Comparison of ENCODE assay signal across 9 cellular contexts in genomic region chr15:75637245-75638009, GRCh38. TPM values are rescaled to one million over a fixed set of nuclear protein-coding genes. Genes with fewer than 3 reads are reported as not detected.
DNase-seq lines count a peak whose midpoint lies in the region; ATAC-seq and TF ChIP-seq lines count a peak whose summit lies in the region.
"Had no signal": no experiment of that assay in that cellular context is flagged by ENCODE, and none has a peak within 500 bp of the region (broad histone marks: within the 10 kb centered on the region; RNA-seq: fewer than 3 reads in every experiment).

No MANE protein-coding gene starts in this region.

- TF ChIP-seq CTCF in SU-DHL-6 (IDR thresholded peaks at IDR 0.05; ENCODE audit: insufficient read depth, low read length, poor library complexity, severe bottlenecking), result no peak
- TF ChIP-seq CTCF in gastroesophageal sphincter (IDR thresholded peaks at IDR 0.05), result no peak
- TF ChIP-seq CTCF in stomach (IDR thresholded peaks at IDR 0.05), result no peak

- H3K27ac ChIP-seq in SU-DHL-6 (ENCODE audit: low read depth, low read length), result no peak overlapping the region
- peak overlapping the region in 3 of 4 donors; percentile 89 to 94 (median 93) for H3K27ac ChIP-seq in gastroesophageal sphincter
- H3K27ac ChIP-seq in stomach, result peak overlapping the region in 4 of 5 donors; percentile 92 to 95 (median 93)

- peak overlapping the region; percentile 95 for H3K4me3 Mint-ChIP-seq in T-helper 1 cell treated with Interleukin-12 subunit alpha and Interleukin-12 subunit beta and Interleukin-4 antibody, amounts not matched to agents 30 μg/mL and 1 μg/mL, for 36 hours

- H3K9me3 Mint-ChIP-seq in T-helper 1 cell treated with Interleukin-12 subunit alpha and Interleukin-12 subunit beta and Interleukin-4 antibody, amounts not matched to agents 30 μg/mL and 1 μg/mL, for 36 hours, result no peaks in the 10 kb centered on the region

- no peak overlapping the region for H2AFZ ChIP-seq in SU-DHL-6 (ENCODE audit: low read depth, low read length, severe bottlenecking)

- DNase-seq in T-helper 1 cell, result no peak
- no peak for DNase-seq in stomach
- DNase-seq in NCI-H2107 treated with DMSO at 0.1 percent for 48 hours (lab: John Stamatoyannopoulos, UW; ENCODE audit: unreplicated experiment), result no peak
- no peak for DNase-seq in NCI-H187 (lab: John Stamatoyannopoulos, UW)
- DNase-seq in NCI-H2196 treated with DMSO at 0.1 percent for 48 hours (lab: John Stamatoyannopoulos, UW; ENCODE audit: unreplicated experiment), result no peak

- H3F3A ChIP-seq in SU-DHL-6 (ENCODE audit: insufficient read depth), result peaks cover 11% of the 10 kb centered on the region

- peaks cover 3% of the 10 kb centered on the region; the same call in 1 of the 2 replicates for H4K20me1 ChIP-seq in SU-DHL-6 (ENCODE audit: low read depth, low read length)

- peak overlapping the region; percentile 52 for H3K27ac Mint-ChIP-seq in T-helper 1 cell treated with Interleukin-12 subunit alpha and Interleukin-12 subunit beta and Interleukin-4 antibody, amounts not matched to agents 30 μg/mL and 1 μg/mL, for 36 hours

- intact Hi-C loops in stomach (cut with DNase I; ENCODE audit: low total_unique reads), result no loop called here

- H3K9me3 ChIP-seq in SU-DHL-6 (ENCODE audit: insufficient read depth, low read length) (no peaks in the 10 kb centered on the region), gastroesophageal sphincter (no peaks in the 10 kb centered on the region), stomach (no peaks in the 10 kb centered on the region)

- H3K36me3 ChIP-seq in SU-DHL-6 (ENCODE audit: low read length) (no peaks in the 10 kb centered on the region), gastroesophageal sphincter (peaks cover 0 to 6% of the 10 kb centered on the region in 2 donors), stomach (peaks cover 0 to 10% (median 0%) of the 10 kb centered on the region in 4 donors)

- peaks cover 15% of the 10 kb centered on the region for H3K36me3 Mint-ChIP-seq in T-helper 1 cell treated with Interleukin-12 subunit alpha and Interleukin-12 subunit beta and Interleukin-4 antibody, amounts not matched to agents 30 μg/mL and 1 μg/mL, for 36 hours (ENCODE audit: low read depth)

- H3K27me3 ChIP-seq in SU-DHL-6 (ENCODE audit: low read length) (no peaks in the 10 kb centered on the region), gastroesophageal sphincter (no peaks in the 10 kb centered on the region), stomach (no peaks in the 10 kb centered on the region)

- WGBS in gastroesophageal sphincter (ENCODE audit: low coverage in 1 of 2), 2 donors, result 70 to 75% methylated on average over 1 to 4 of the region's 4 CpGs
- 48 to 66% (median 56%) methylated on average over 4 of the region's 4 CpGs for WGBS in stomach, 5 donors

- H3K9ac ChIP-seq in SU-DHL-6 (ENCODE audit: low read length), result peak overlapping the region; percentile 84; the same call in 1 of the 2 replicates

- no peak for ATAC-seq in gastroesophageal sphincter
- ATAC-seq: activated CD4-positive, CD25-positive, alpha-beta regulatory T cell treated with anti-CD3 and anti-CD28 coated beads, Interleukin-2, amount 50 U/mL, for 24 hours had no signal

- H3K27me3 Mint-ChIP-seq in T-helper 1 cell treated with Interleukin-12 subunit alpha and Interleukin-12 subunit beta and Interleukin-4 antibody, amounts not matched to agents 30 μg/mL and 1 μg/mL, for 36 hours (ENCODE audit: low read depth), result no peaks in the 10 kb centered on the region

- TF ChIP-seq POLR2A in gastroesophageal sphincter (IDR thresholded peaks at IDR 0.05), result no peak
- no peak for TF ChIP-seq POLR2A in stomach (IDR thresholded peaks at IDR 0.05)

- no peaks in the 10 kb centered on the region for H3K9me2 ChIP-seq in SU-DHL-6 (replicated peaks; ENCODE audit: insufficient read depth, low read length)

- no peak for TF ChIP-seq EP300 in gastroesophageal sphincter (IDR thresholded peaks at IDR 0.05)
- no peak for TF ChIP-seq EP300 in stomach (IDR thresholded peaks at IDR 0.05)

- H3K4me3 ChIP-seq in SU-DHL-6 (ENCODE audit: insufficient read depth, low read length, poor library complexity, severe bottlenecking), result no peak overlapping the region
- H3K4me3 ChIP-seq in gastroesophageal sphincter, result peak overlapping the region in 1 of 2 donors; percentile 78
- H3K4me3 ChIP-seq in stomach, result peak overlapping the region in 3 of 4 donors; percentile 72 to 94 (median 90)

- peak overlapping the region; percentile 99 for H3K4me2 ChIP-seq in SU-DHL-6 (ENCODE audit: low read depth, low read length, poor library complexity, severe bottlenecking)

- H3K79me2 ChIP-seq in SU-DHL-6 (ENCODE audit: insufficient read depth, low read length), result peaks cover 37% of the 10 kb centered on the region

- peaks cover 28% of the 10 kb centered on the region for H3K4me1 Mint-ChIP-seq in T-helper 1 cell treated with Interleukin-12 subunit alpha and Interleukin-12 subunit beta and Interleukin-4 antibody, amounts not matched to agents 30 μg/mL and 1 μg/mL, for 36 hours (ENCODE audit: low read depth)

- H3K4me1 ChIP-seq in gastroesophageal sphincter (peaks cover 2 to 45% (median 16%) of the 10 kb centered on the region in 3 donors), stomach (peaks cover 11 to 59% (median 49%) of the 10 kb centered on the region in 4 donors)

RNA-seq across cellular contexts. Expression of gene IMP3, which starts 2.6 kb away (rescaled TPM):
- total RNA-seq in gastroesophageal sphincter (10 to 100 TPM; 72.8 to 94.9 (median 85.5) TPM), stomach (100 to 1,000 TPM in 2 of 5 donors, 10 to 100 TPM in 2, 1 to 10 TPM in 1; 3.5 to 137 (median 39.8) TPM)
- 10 to 100 TPM; 67.4 to 98.7 (median 80.7) TPM for polyA plus RNA-seq in stomach

RNA-seq across cellular contexts. Expression of gene SNX33, which starts 10.3 kb away (rescaled TPM):
- total RNA-seq in gastroesophageal sphincter, result 10 to 100 TPM; 32.8 to 51.5 (median 41.2) TPM
- 10 to 100 TPM; 12.5 to 36.8 (median 23.9) TPM for total RNA-seq in stomach
- polyA plus RNA-seq in stomach, result 10 to 100 TPM; 11.0 to 15.6 (median 11.6) TPM

RNA-seq across cellular contexts. Expression of gene SNUPN, which starts 11.9 kb away (rescaled TPM):
- total RNA-seq in gastroesophageal sphincter (10 to 100 TPM; 18.6 to 27.3 (median 21.0) TPM), stomach (10 to 100 TPM in 4 of 5 donors, 1 to 10 TPM in 1; 4.7 to 19.6 (median 15.1) TPM)
- 10 to 100 TPM; 16.2 to 29.2 (median 24.3) TPM for polyA plus RNA-seq in stomach

RNA-seq across cellular contexts. Expression of gene PTPN9, which starts 58.3 kb away (rescaled TPM):
- total RNA-seq in gastroesophageal sphincter (10 to 100 TPM; 16.3 to 30.6 (median 25.0) TPM), stomach (10 to 100 TPM in 4 of 5 donors, 1 to 10 TPM in 1; 8.7 to 22.9 (median 16.5) TPM)
- 10 to 100 TPM in 2 of 3 donors, 1 to 10 TPM in 1; 7.7 to 20.3 (median 12.5) TPM for polyA plus RNA-seq in stomach
